Comparison of ENCODE assay signal across 35 cellular contexts in genomic region chr6:21409231-21409630, GRCh38.
"Had no signal": no experiment of that assay in that cellular context is flagged by ENCODE, and none has a peak within 500 bp of the region (broad histone marks: within the 10 kb centered on the region; RNA-seq: fewer than 3 reads in every experiment).

No MANE protein-coding gene starts in this region.

- H3K36me3 ChIP-seq: MG63 had no signal

- H3K4me3 ChIP-seq: MG63 had no signal

- H3K9me3 ChIP-seq: MG63 had no signal

- H3K27me3 ChIP-seq: MG63 had no signal

- DNase-seq: Karpas-422, Kasumi-1, MG63, MM.1S, MV-4-11, NCI-H1048, NCI-H1092, NCI-H1092 treated with DMSO at 0.1 percent for 48 hours, NCI-H1105, NCI-H1105 treated with DMSO at 0.1 percent for 48 hours, NCI-H1417, NCI-H1417 treated with DMSO at 0.1 percent for 48 hours, NCI-H1436, NCI-H1436 treated with DMSO at 0.1 percent for 48 hours, NCI-H146, NCI-H1694, NCI-H1694 treated with DMSO at 0.1 percent for 48 hours, NCI-H187, NCI-H1930, NCI-H2029, NCI-H2029 treated with DMSO at 0.1 percent for 48 hours, NCI-H2081, NCI-H2081 treated with DMSO at 0.1 percent for 48 hours, NCI-H2107, NCI-H2171, NCI-H2171 treated with DMSO at 0.1 percent for 48 hours, NCI-H2227 treated with DMSO at 0.1 percent for 48 hours, NCI-H226, NCI-H345, NCI-H446, NCI-H446 treated with DMSO at 0.1 percent for 48 hours, NCI-H510A, NCI-H510A treated with DMSO at 0.1 percent for 48 hours, NCI-H524 had no signal

- H3K4me2 ChIP-seq: KMS-11 had no signal

- H3K9ac ChIP-seq: KMS-11 had no signal

- H3K27ac ChIP-seq: KMS-11 had no signal
